17 cellular contexts compared by ENCODE assay signal in the genomic region with DNA sequence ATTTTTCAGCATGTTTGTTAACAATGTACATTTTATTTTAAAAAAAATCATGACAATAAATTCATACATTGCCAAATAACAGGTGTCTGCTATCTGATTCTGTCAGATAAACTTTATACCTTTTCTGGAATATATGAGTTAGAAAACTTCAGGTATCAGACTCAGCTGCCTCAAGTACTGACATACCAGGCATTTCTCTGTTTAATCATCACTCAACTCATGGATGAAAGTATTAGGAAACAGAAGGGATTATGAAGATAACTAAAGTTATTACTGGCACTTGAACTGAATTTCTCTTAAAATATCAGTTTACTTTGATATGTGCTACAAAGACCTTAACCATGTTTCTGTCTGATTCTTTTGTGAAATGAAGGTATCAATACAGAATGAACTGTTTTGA.
A peak's percentile ranks its signal among the peaks of the same experiment; 100 is the strongest.
DNase-seq lines count a peak whose midpoint lies in the region; ATAC-seq, FAIRE-seq and TF ChIP-seq lines count a peak whose summit lies in the region.
"Had no signal": no experiment of that assay in that cellular context is flagged by ENCODE, and none has a peak within 500 bp of the region (broad histone marks: within the 10 kb centered on the region; RNA-seq: fewer than 3 reads in every experiment).

No MANE protein-coding gene starts in this region.

- no peak for TF ChIP-seq CTCF in HFFc6 (IDR thresholded peaks at IDR 0.05)
- TF ChIP-seq CTCF in astrocyte (IDR thresholded peaks at IDR 0.05; ENCODE audit: insufficient read depth, low read depth, low read length), result no peak
- TF ChIP-seq CTCF in neural crest cell (conservative IDR thresholded peaks at IDR 0.05), result no peak
- no peak for TF ChIP-seq CTCF in spleen (IDR thresholded peaks at IDR 0.05 in 8 of 11, conservative IDR thresholded peaks at IDR 0.05 in 3 of 11)

- 0 out of 2 replicates have a peak overlapping the region, but pooled peaks have one; percentile 32 for H3K4me3 Mint-ChIP-seq in HFFc6
- H3K4me3 Mint-ChIP-seq in astrocyte (ENCODE audit: unreplicated experiment), result no peak overlapping the region
- H3K4me3 Mint-ChIP-seq in neural crest cell, result no peak overlapping the region
- H3K4me3 Mint-ChIP-seq: CD4-positive, alpha-beta T cell; GM23338 had no signal

- DNase-seq in HFFc6, result no peak
- peak; percentile 6 for DNase-seq in astrocyte (ENCODE audit: low read depth)
- DNase-seq in kidney glomerular epithelial cell (lab: John Stamatoyannopoulos, UW), result peak; percentile 18
- DNase-seq in neural crest cell (ENCODE audit: low read depth, low spot score), result no peak
- DNase-seq in spleen, result no peak
- no peak for DNase-seq in NCI-H748 (lab: John Stamatoyannopoulos, UW; ENCODE audit: unreplicated experiment)
- DNase-seq: 8988T; Caco-2; CD4-positive, alpha-beta T cell had no signal

- H3K4me2 ChIP-seq in astrocyte (ENCODE audit: low read length), result no peak overlapping the region
- H3K4me2 ChIP-seq: GM23338 had no signal

- H3K9me3 ChIP-seq in astrocyte (ENCODE audit: insufficient read depth, low read depth, low read length), result no peaks in the 10 kb centered on the region
- H3K9me3 ChIP-seq in spleen, result no peaks in the 10 kb centered on the region
- H3K9me3 ChIP-seq: Caco-2 had no signal

- peaks cover 5% of the 10 kb centered on the region for H3K4me1 ChIP-seq in astrocyte (ENCODE audit: insufficient read depth, low read length)
- H3K4me1 ChIP-seq in spleen, result no peaks in the 10 kb centered on the region
- H3K4me1 ChIP-seq: Caco-2 had no signal

- no peak overlapping the region for H3K27ac ChIP-seq in astrocyte (ENCODE audit: low read depth, low read length)
- no peak overlapping the region for H3K27ac ChIP-seq in spleen
- H3K27ac ChIP-seq: C4-2B had no signal

- H3K36me3 ChIP-seq in astrocyte (ENCODE audit: insufficient read depth, low read length) (no peaks in the 10 kb centered on the region), spleen (no peaks in the 10 kb centered on the region)

- intact Hi-C loops in spleen (cut with DNase I; ENCODE audit: low total_unique reads), result no loop called here

- ATAC-seq in SK-N-SH treated with all-trans-retinoic acid at 6 μM for 48 hours (no peak), HG03196 (IDR thresholded peaks at IDR 0.05; ENCODE audit: unreplicated experiment) (no peak)
- ATAC-seq: GM23338 had no signal

- FAIRE-seq in astrocyte (lab: Jason Lieb, UNC), result no peak
- FAIRE-seq: D721Med, G401.6, GM12891, H54 had no signal

- H2AFZ ChIP-seq in astrocyte (ENCODE audit: low read depth, low read length), result no peak overlapping the region
- H2AFZ ChIP-seq: GM23338 had no signal

- TF ChIP-seq POLR2A in spleen (IDR thresholded peaks at IDR 0.05), result no peak

- peaks cover 5% of the 10 kb centered on the region; the same call in 1 of the 2 replicates for H3K27me3 Mint-ChIP-seq in HFFc6 (ENCODE audit: insufficient read depth)
- no peaks in the 10 kb centered on the region for H3K27me3 Mint-ChIP-seq in astrocyte (ENCODE audit: low read depth, unreplicated experiment)
- no peaks in the 10 kb centered on the region for H3K27me3 Mint-ChIP-seq in neural crest cell (ENCODE audit: low read depth)
- H3K27me3 Mint-ChIP-seq: CD4-positive, alpha-beta T cell had no signal

- H3K4me3 ChIP-seq in astrocyte (ENCODE audit: insufficient read depth, low read depth, low read length) (no peak overlapping the region), spleen (no peak overlapping the region)
- H3K4me3 ChIP-seq: GM23338 had no signal

- H3K9ac ChIP-seq in astrocyte (ENCODE audit: low read length), result no peak overlapping the region

- H3K9me3 Mint-ChIP-seq in HFFc6 (no peaks in the 10 kb centered on the region), astrocyte (ENCODE audit: unreplicated experiment) (no peaks in the 10 kb centered on the region), neural crest cell (peaks cover 6% of the 10 kb centered on the region)
- H3K9me3 Mint-ChIP-seq: CD4-positive, alpha-beta T cell; GM23338 had no signal

- H3K27ac Mint-ChIP-seq in HFFc6 (peak overlapping the region; percentile 14; the same call in 1 of the 2 replicates), astrocyte (ENCODE audit: unreplicated experiment) (no peak overlapping the region), neural crest cell (ENCODE audit: unreplicated experiment) (peak overlapping the region; percentile 57)
- H3K27ac Mint-ChIP-seq: CD4-positive, alpha-beta T cell; GM23338 had no signal

- H3K79me2 ChIP-seq in astrocyte (ENCODE audit: insufficient read depth, low read length), result no peaks in the 10 kb centered on the region

- no peaks in the 10 kb centered on the region for H4K20me1 ChIP-seq in astrocyte (ENCODE audit: insufficient read depth, low read length)

- H3K4me1 Mint-ChIP-seq in HFFc6 (ENCODE audit: low read depth) (peaks cover 71% of the 10 kb centered on the region), astrocyte (ENCODE audit: low read depth, unreplicated experiment) (peaks cover 13% of the 10 kb centered on the region), neural crest cell (peaks cover 62% of the 10 kb centered on the region)
- H3K4me1 Mint-ChIP-seq: GM23338 had no signal

- H3K36me3 Mint-ChIP-seq in HFFc6 (ENCODE audit: low read depth), result peaks cover 20% of the 10 kb centered on the region
- H3K36me3 Mint-ChIP-seq in astrocyte (ENCODE audit: low read depth, unreplicated experiment), result peaks cover 3% of the 10 kb centered on the region
- H3K36me3 Mint-ChIP-seq in neural crest cell (ENCODE audit: low read depth), result peaks cover 14% of the 10 kb centered on the region

- H3K27me3 ChIP-seq in astrocyte (ENCODE audit: insufficient read depth, low read length) (no peaks in the 10 kb centered on the region), spleen (replicated peaks in 1 of 7) (no peaks in the 10 kb centered on the region)

TF ChIP-seq in SK-N-SH treated with all-trans-retinoic acid at 6 μM for 48 hours, 23 proteins besides CTCF, POLR2A, EP300 and RAD21:
- TF ChIP-seq ESRRG (CRISPR knock-in tag; IDR thresholded peaks at IDR 0.05) (no peak), ZFP30 (CRISPR knock-in tag; IDR thresholded peaks at IDR 0.05) (no peak), TCF4 (CRISPR knock-in tag; IDR thresholded peaks at IDR 0.05; ENCODE audit: borderline replicate concordance) (no peak), CSDC2 (CRISPR knock-in tag; IDR thresholded peaks at IDR 0.05) (no peak), ARNTL (CRISPR knock-in tag; IDR thresholded peaks at IDR 0.05; ENCODE audit: borderline replicate concordance, low read depth) (no peak), ZC3H10 (CRISPR knock-in tag; IDR thresholded peaks at IDR 0.05) (no peak), ZNF565 (CRISPR knock-in tag; conservative IDR thresholded peaks at IDR 0.05; ENCODE audit: low read depth) (no peak), BACH2 (CRISPR knock-in tag; IDR thresholded peaks at IDR 0.05; ENCODE audit: borderline replicate concordance) (no peak), ZFP3 (CRISPR knock-in tag; IDR thresholded peaks at IDR 0.05) (no peak)
- TF ChIP-seq, protein P1, sequence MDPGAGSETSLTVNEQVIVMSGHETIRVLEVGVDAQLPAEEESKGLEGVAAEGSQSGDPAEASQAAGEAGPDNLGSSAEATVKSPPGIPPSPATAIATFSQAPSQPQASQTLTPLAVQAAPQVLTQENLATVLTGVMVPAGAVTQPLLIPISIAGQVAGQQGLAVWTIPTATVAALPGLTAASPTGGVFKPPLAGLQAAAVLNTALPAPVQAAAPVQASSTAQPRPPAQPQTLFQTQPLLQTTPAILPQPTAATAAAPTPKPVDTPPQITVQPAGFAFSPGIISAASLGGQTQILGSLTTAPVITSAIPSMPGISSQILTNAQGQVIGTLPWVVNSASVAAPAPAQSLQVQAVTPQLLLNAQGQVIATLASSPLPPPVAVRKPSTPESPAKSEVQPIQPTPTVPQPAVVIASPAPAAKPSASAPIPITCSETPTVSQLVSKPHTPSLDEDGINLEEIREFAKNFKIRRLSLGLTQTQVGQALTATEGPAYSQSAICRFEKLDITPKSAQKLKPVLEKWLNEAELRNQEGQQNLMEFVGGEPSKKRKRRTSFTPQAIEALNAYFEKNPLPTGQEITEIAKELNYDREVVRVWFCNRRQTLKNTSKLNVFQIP (CRISPR knock-in tag; IDR thresholded peaks at IDR 0.05; ENCODE audit: borderline replicate concordance, low read depth), result no peak
- TF ChIP-seq, protein P2, sequence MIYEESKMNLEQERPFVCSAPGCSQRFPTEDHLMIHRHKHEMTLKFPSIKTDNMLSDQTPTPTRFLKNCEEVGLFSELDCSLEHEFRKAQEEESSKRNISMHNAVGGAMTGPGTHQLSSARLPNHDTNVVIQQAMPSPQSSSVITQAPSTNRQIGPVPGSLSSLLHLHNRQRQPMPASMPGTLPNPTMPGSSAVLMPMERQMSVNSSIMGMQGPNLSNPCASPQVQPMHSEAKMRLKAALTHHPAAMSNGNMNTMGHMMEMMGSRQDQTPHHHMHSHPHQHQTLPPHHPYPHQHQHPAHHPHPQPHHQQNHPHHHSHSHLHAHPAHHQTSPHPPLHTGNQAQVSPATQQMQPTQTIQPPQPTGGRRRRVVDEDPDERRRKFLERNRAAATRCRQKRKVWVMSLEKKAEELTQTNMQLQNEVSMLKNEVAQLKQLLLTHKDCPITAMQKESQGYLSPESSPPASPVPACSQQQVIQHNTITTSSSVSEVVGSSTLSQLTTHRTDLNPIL (CRISPR knock-in tag; IDR thresholded peaks at IDR 0.05; ENCODE audit: low read depth), result no peak
- TF ChIP-seq, protein P3, sequence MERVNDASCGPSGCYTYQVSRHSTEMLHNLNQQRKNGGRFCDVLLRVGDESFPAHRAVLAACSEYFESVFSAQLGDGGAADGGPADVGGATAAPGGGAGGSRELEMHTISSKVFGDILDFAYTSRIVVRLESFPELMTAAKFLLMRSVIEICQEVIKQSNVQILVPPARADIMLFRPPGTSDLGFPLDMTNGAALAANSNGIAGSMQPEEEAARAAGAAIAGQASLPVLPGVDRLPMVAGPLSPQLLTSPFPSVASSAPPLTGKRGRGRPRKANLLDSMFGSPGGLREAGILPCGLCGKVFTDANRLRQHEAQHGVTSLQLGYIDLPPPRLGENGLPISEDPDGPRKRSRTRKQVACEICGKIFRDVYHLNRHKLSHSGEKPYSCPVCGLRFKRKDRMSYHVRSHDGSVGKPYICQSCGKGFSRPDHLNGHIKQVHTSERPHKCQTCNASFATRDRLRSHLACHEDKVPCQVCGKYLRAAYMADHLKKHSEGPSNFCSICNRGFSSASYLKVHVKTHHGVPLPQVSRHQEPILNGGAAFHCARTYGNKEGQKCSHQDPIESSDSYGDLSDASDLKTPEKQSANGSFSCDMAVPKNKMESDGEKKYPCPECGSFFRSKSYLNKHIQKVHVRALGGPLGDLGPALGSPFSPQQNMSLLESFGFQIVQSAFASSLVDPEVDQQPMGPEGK (CRISPR knock-in tag; IDR thresholded peaks at IDR 0.05; ENCODE audit: borderline replicate concordance), result no peak

Comparison
In these comparisons a context has a peak if more than half of its experiments do, and no peak if none do; other contexts are left out.
1. DNase-seq: peak in astrocyte (single experiment) and kidney glomerular epithelial cell (single experiment); none in HFFc6 (single experiment), neural crest cell (single experiment), spleen (single experiment) and NCI-H748 (single experiment).